12 cellular contexts compared by ENCODE assay signal in genomic region chr2:157443090-157443489, GRCh38. TPM values are rescaled to one million over a fixed set of nuclear protein-coding genes. Genes with fewer than 3 reads are reported as not detected.
DNase-seq lines count a peak whose midpoint lies in the region; ATAC-seq and TF ChIP-seq lines count a peak whose summit lies in the region.
"Had no signal": no experiment of that assay in that cellular context is flagged by ENCODE, and none has a peak within 500 bp of the region (broad histone marks: within the 10 kb centered on the region; RNA-seq: fewer than 3 reads in every experiment).

No MANE protein-coding gene starts in this region.

- peaks cover 20% of the 10 kb centered on the region for H3F3A ChIP-seq in DOHH2 (ENCODE audit: control insufficient read depth, insufficient read depth)

- H4K20me1 ChIP-seq in DOHH2 (ENCODE audit: control insufficient read depth, insufficient read depth, low read depth, low read length): no peaks in the 10 kb centered on the region
- H4K20me1 ChIP-seq in KMS-11 (ENCODE audit: insufficient read depth): peaks cover 24% of the 10 kb centered on the region

- no peak for TF ChIP-seq CTCF in DOHH2 (IDR thresholded peaks at IDR 0.05; ENCODE audit: low read depth, low read length, poor library complexity, severe bottlenecking)
- no peak for TF ChIP-seq CTCF in KMS-11 (conservative IDR thresholded peaks at IDR 0.05; ENCODE audit: low read depth, low read length)
- no peak for TF ChIP-seq CTCF in psoas muscle (IDR thresholded peaks at IDR 0.05)
- TF ChIP-seq CTCF in type B pancreatic cell (conservative IDR thresholded peaks at IDR 0.05): no peak

- no peak overlapping the region for H2AFZ ChIP-seq in KMS-11 (ENCODE audit: low read depth)

- peak overlapping the region; percentile 100 for H3K4me2 ChIP-seq in DOHH2 (ENCODE audit: low read length)
- peak overlapping the region; percentile 89 for H3K4me2 ChIP-seq in KMS-11

- no peaks in the 10 kb centered on the region for H3K9me2 ChIP-seq in DOHH2 (replicated peaks; ENCODE audit: control insufficient read depth, low read length)

- peak overlapping the region; percentile 93 for H3K9ac ChIP-seq in KMS-11

- peaks cover 54% of the 10 kb centered on the region for H3K4me1 Mint-ChIP-seq in activated naive CD8-positive, alpha-beta T cell treated with anti-CD3 and anti-CD28 coated beads, Interleukin-2, amount 50 U/mL, for 24 hours
- H3K4me1 Mint-ChIP-seq in type B pancreatic cell (ENCODE audit: unreplicated experiment): no peaks in the 10 kb centered on the region
- H3K4me1 Mint-ChIP-seq: H9 had no signal

- peak overlapping the region; percentile 91 for H3K27ac ChIP-seq in DOHH2 (ENCODE audit: low read depth, low read length)
- H3K27ac ChIP-seq in KMS-11: peak overlapping the region; percentile 89
- H3K27ac ChIP-seq in psoas muscle: no peak overlapping the region
- no peak overlapping the region for H3K27ac ChIP-seq in aorta (ENCODE audit: low read depth in 1 of 2, low read length in 2 of 2)

- H3K4me3 ChIP-seq in DOHH2 (ENCODE audit: low read length) (peak overlapping the region; percentile 85), KMS-11 (IDR thresholded peaks at IDR 0.05; ENCODE audit: insufficient read depth, low read depth, low read length) (peak overlapping the region; percentile 97), psoas muscle (peak overlapping the region; percentile 17), aorta (ENCODE audit: low read length in 2 of 2) (no peak overlapping the region)

- H3K36me3 Mint-ChIP-seq in activated naive CD8-positive, alpha-beta T cell treated with anti-CD3 and anti-CD28 coated beads, Interleukin-2, amount 50 U/mL, for 24 hours (ENCODE audit: low read depth): peaks cover 57% of the 10 kb centered on the region
- H3K36me3 Mint-ChIP-seq in type B pancreatic cell: no peaks in the 10 kb centered on the region

- peaks cover 51% of the 10 kb centered on the region for H3K4me1 ChIP-seq in DOHH2 (ENCODE audit: control insufficient read depth, low read length)
- H3K4me1 ChIP-seq in KMS-11 (ENCODE audit: low read depth, poor library complexity, severe bottlenecking): peaks cover 42% of the 10 kb centered on the region
- no peaks in the 10 kb centered on the region for H3K4me1 ChIP-seq in psoas muscle
- H3K4me1 ChIP-seq in aorta (ENCODE audit: control insufficient read depth in 1 of 2, insufficient read depth in 2 of 2, low read length in 2 of 2): peaks cover 0 to 4% of the 10 kb centered on the region in 2 donors

- no peak for ATAC-seq in activated naive CD8-positive, alpha-beta T cell treated with anti-CD3 and anti-CD28 coated beads, Interleukin-2, amount 50 U/mL, for 24 hours
- no peak for ATAC-seq in psoas muscle
- ATAC-seq in aorta (ENCODE audit: low FRiP score): no peak
- ATAC-seq: Panc1 had no signal

- peak overlapping the region; percentile 99 for H3K27ac Mint-ChIP-seq in activated naive CD8-positive, alpha-beta T cell treated with anti-CD3 and anti-CD28 coated beads, Interleukin-2, amount 50 U/mL, for 24 hours
- no peak overlapping the region for H3K27ac Mint-ChIP-seq in type B pancreatic cell

- intact Hi-C loops in psoas muscle (cut with DNase I): no loop called here
- intact Hi-C loops in aorta (cut with DNase I): no loop called here

- H3K27me3 ChIP-seq in DOHH2 (ENCODE audit: control insufficient read depth, low read length): no peaks in the 10 kb centered on the region; the same call in 1 of the 2 replicates
- no peaks in the 10 kb centered on the region for H3K27me3 ChIP-seq in KMS-11 (ENCODE audit: insufficient read depth, low read depth)
- no peaks in the 10 kb centered on the region for H3K27me3 ChIP-seq in psoas muscle (ENCODE audit: insufficient read depth in 3 of 3, low read length in 2 of 3)
- H3K27me3 ChIP-seq in aorta (ENCODE audit: control insufficient read depth in 1 of 2, insufficient read depth in 2 of 2, low read length in 1 of 2): no peaks in the 10 kb centered on the region

- H3K4me3 Mint-ChIP-seq in activated naive CD8-positive, alpha-beta T cell treated with anti-CD3 and anti-CD28 coated beads, Interleukin-2, amount 50 U/mL, for 24 hours: peak overlapping the region; percentile 99
- no peak overlapping the region for H3K4me3 Mint-ChIP-seq in type B pancreatic cell
- H3K4me3 Mint-ChIP-seq: H9 had no signal

- H3K9me3 ChIP-seq in DOHH2 (ENCODE audit: control insufficient read depth, insufficient read depth, low read length): no peaks in the 10 kb centered on the region
- H3K9me3 ChIP-seq in psoas muscle: no peaks in the 10 kb centered on the region
- H3K9me3 ChIP-seq in aorta (ENCODE audit: control insufficient read depth, low read length): no peaks in the 10 kb centered on the region

- no peak for DNase-seq in activated naive CD8-positive, alpha-beta T cell treated with anti-CD3 and anti-CD28 coated beads, Interleukin-2, amount 50 U/mL, for 24 hours
- no peak for DNase-seq in psoas muscle
- no peak for DNase-seq in aorta
- DNase-seq in type B pancreatic cell (ENCODE audit: extremely low spot score, unreplicated experiment): no peak
- no peak for DNase-seq in AG08395 (ENCODE audit: low spot score)
- DNase-seq: DMS79 treated with DMSO at 0.1 percent for 48 hours, H9, left cardiac atrium had no signal

- H3K36me3 ChIP-seq in DOHH2 (ENCODE audit: control insufficient read depth, low read length): peaks cover 64% of the 10 kb centered on the region
- H3K36me3 ChIP-seq in KMS-11 (ENCODE audit: insufficient read depth): no peaks in the 10 kb centered on the region; the same call in 1 of the 2 replicates
- no peaks in the 10 kb centered on the region for H3K36me3 ChIP-seq in psoas muscle (ENCODE audit: insufficient read depth in 1 of 2, low read depth in 1 of 2)
- H3K36me3 ChIP-seq in aorta (ENCODE audit: control insufficient read depth in 1 of 2, insufficient read depth in 2 of 2, low read length in 1 of 2): no peaks in the 10 kb centered on the region

- H3K79me2 ChIP-seq in DOHH2 (ENCODE audit: control insufficient read depth, low read length) (peaks cover 80% of the 10 kb centered on the region), KMS-11 (ENCODE audit: insufficient read depth, low read depth) (peaks cover 77% of the 10 kb centered on the region)

- H3K9me3 Mint-ChIP-seq in activated naive CD8-positive, alpha-beta T cell treated with anti-CD3 and anti-CD28 coated beads, Interleukin-2, amount 50 U/mL, for 24 hours: no peaks in the 10 kb centered on the region
- no peaks in the 10 kb centered on the region for H3K9me3 Mint-ChIP-seq in type B pancreatic cell
- H3K9me3 Mint-ChIP-seq: H9 had no signal

- H3K27me3 Mint-ChIP-seq in activated naive CD8-positive, alpha-beta T cell treated with anti-CD3 and anti-CD28 coated beads, Interleukin-2, amount 50 U/mL, for 24 hours: no peaks in the 10 kb centered on the region
- no peaks in the 10 kb centered on the region for H3K27me3 Mint-ChIP-seq in type B pancreatic cell

RNA-seq across cellular contexts. Expression of gene CYTIP, which starts 0.8 kb away (rescaled TPM):
- 1 to 10 TPM in 3 of 4 donors, under 1 TPM in 1; 0.48 to 2.3 (median 1.1) TPM for total RNA-seq in psoas muscle
- polyA plus RNA-seq in psoas muscle: under 1 TPM; 0.21 to 0.43 (median 0.35) TPM
- total RNA-seq in aorta: 10 to 100 TPM in 1 of 2 donors, 1 to 10 TPM in 1; 10.0 to 21.1 TPM
- polyA plus RNA-seq in aorta: 1 to 10 TPM in 1 of 2 donors, under 1 TPM in 1; 1.00 to 5.0 TPM
- total RNA-seq in type B pancreatic cell (ENCODE audit: low replicate concordance): 0.40 and 0.51 TPM in 2 replicates
- total RNA-seq: bronchial epithelial cell had no signal

Comparison
In these comparisons a context has a peak if more than half of its experiments do, and no peak if none do; other contexts are left out.
1. H3K27ac ChIP-seq: peak in DOHH2 (single experiment) and KMS-11 (single experiment); none in psoas muscle (single experiment) and aorta (0 of 2).
2. H3K4me3 ChIP-seq: peak in DOHH2 (single experiment), KMS-11 (single experiment) and psoas muscle (single experiment); none in aorta (0 of 2).